Comparison of ENCODE assay signal across 28 cellular contexts in the genomic region with DNA sequence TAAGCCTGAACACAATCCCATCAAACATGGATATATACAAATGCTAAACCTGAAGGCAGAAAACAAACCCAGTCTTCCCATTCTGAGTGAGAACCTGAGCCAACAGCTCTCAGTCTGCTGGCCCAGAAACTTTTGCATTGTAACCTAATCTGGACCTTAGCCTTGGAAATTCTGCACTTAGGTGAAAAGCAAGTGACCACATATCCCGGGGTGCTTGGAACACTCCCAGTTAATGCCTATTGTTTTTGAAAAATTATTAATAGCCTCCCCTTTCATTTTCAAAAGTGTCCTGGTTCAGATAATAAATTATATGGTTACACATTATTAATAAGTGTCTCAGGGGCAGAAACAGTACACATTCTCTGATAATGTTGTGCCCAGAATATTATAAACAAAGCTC.
"Had no signal": no experiment of that assay in that cellular context is flagged by ENCODE, and none has a peak within 500 bp of the region (broad histone marks: within the 10 kb centered on the region; RNA-seq: fewer than 3 reads in every experiment).

No MANE protein-coding gene starts in this region.

- H3K36me3 Mint-ChIP-seq: mesothelial cell of epicardium; naive B cell; natural killer cell treated with Interleukin-12 subunit alpha and Interleukin-12 subunit beta and Interleukin-15 and Interleukin-18, amount 100 ng/mL, for 72 hours; neural progenitor cell; stimulated activated memory B cell treated with anti-CD40 and anti-IgM and Interleukin-4, amounts not matched to agents 10 μg/mL and 1 μg/mL and 100 μg/mL, for 72 hours had no signal

- H3K27me3 Mint-ChIP-seq: effector memory CD8-positive, alpha-beta T cell; natural killer cell treated with Interleukin-12 subunit alpha and Interleukin-12 subunit beta and Interleukin-15 and Interleukin-18, amount 100 ng/mL, for 72 hours; stimulated activated memory B cell treated with anti-CD40 and anti-IgM and Interleukin-4, amounts not matched to agents 10 μg/mL and 1 μg/mL and 100 μg/mL, for 72 hours had no signal

- H3K4me3 ChIP-seq: coronary artery, esophagus squamous epithelium, lung, mucosa of descending colon, neural progenitor cell, psoas muscle, skin epidermis, spleen, thoracic aorta, tibial nerve, upper lobe of left lung had no signal

- H3K27ac ChIP-seq: coronary artery, esophagus squamous epithelium, neural progenitor cell, psoas muscle, skin epidermis, thoracic aorta, upper lobe of left lung had no signal

- FAIRE-seq: endometrium, frontal cortex, kidney, urothelium cell line had no signal

- H3K27me3 ChIP-seq: esophagus squamous epithelium, neural progenitor cell, spleen, tibial nerve, upper lobe of left lung had no signal

- ATAC-seq: effector memory CD8-positive, alpha-beta T cell; left lobe of liver; mucosa of descending colon; natural killer cell treated with Interleukin-12 subunit alpha and Interleukin-12 subunit beta and Interleukin-15 and Interleukin-18, amount 100 ng/mL, for 72 hours; psoas muscle; stimulated activated memory B cell treated with anti-CD40 and anti-IgM and Interleukin-4, amounts not matched to agents 10 μg/mL and 1 μg/mL and 100 μg/mL, for 72 hours; stimulated activated naive CD8-positive, alpha-beta T cell treated with anti-CD3 and anti-CD28 coated beads, Interleukin-15, Interleukin-2, amounts not matched to agents 100 U/mL and 50 U/mL, for 24 hours had no signal

- H2AFZ ChIP-seq: neural progenitor cell had no signal

- DNase-seq: effector memory CD8-positive, alpha-beta T cell; esophagus squamous epithelium; hypothalamus; kidney; mesenchymal stem cell; mucosa of descending colon; naive B cell; posterior cingulate gyrus; psoas muscle; right cardiac atrium; spleen; stimulated activated CD4-positive, alpha-beta T cell treated with anti-CD3 and anti-CD28 coated beads, Interleukin-4, amount 100 ng/mL, for 4 hours; stimulated activated naive CD8-positive, alpha-beta T cell treated with anti-CD3 and anti-CD28 coated beads, Interleukin-15, Interleukin-2, amounts not matched to agents 100 U/mL and 50 U/mL, for 24 hours; substantia nigra; upper lobe of left lung had no signal

- H3K27ac Mint-ChIP-seq: effector memory CD8-positive, alpha-beta T cell; mesothelial cell of epicardium; natural killer cell treated with Interleukin-12 subunit alpha and Interleukin-12 subunit beta and Interleukin-15 and Interleukin-18, amount 100 ng/mL, for 72 hours; neural progenitor cell; stimulated activated memory B cell treated with anti-CD40 and anti-IgM and Interleukin-4, amounts not matched to agents 10 μg/mL and 1 μg/mL and 100 μg/mL, for 72 hours had no signal

- H3K9me3 Mint-ChIP-seq: neural progenitor cell; stimulated activated memory B cell treated with anti-CD40 and anti-IgM and Interleukin-4, amounts not matched to agents 10 μg/mL and 1 μg/mL and 100 μg/mL, for 72 hours had no signal

- H3K9ac ChIP-seq: neural progenitor cell had no signal

- H3K4me3 Mint-ChIP-seq: effector memory CD8-positive, alpha-beta T cell; mesothelial cell of epicardium; naive B cell; natural killer cell treated with Interleukin-12 subunit alpha and Interleukin-12 subunit beta and Interleukin-15 and Interleukin-18, amount 100 ng/mL, for 72 hours; neural progenitor cell; stimulated activated memory B cell treated with anti-CD40 and anti-IgM and Interleukin-4, amounts not matched to agents 10 μg/mL and 1 μg/mL and 100 μg/mL, for 72 hours had no signal

- H3K4me1 Mint-ChIP-seq: mesothelial cell of epicardium; neural progenitor cell; stimulated activated memory B cell treated with anti-CD40 and anti-IgM and Interleukin-4, amounts not matched to agents 10 μg/mL and 1 μg/mL and 100 μg/mL, for 72 hours had no signal

- H3K4me2 ChIP-seq: neural progenitor cell had no signal

- H3K9me3 ChIP-seq: esophagus squamous epithelium, mucosa of descending colon, psoas muscle, spleen, thoracic aorta, tibial nerve, upper lobe of left lung had no signal

- H3K4me1 ChIP-seq: esophagus squamous epithelium, neural progenitor cell, psoas muscle, upper lobe of left lung had no signal

- H3K36me3 ChIP-seq: esophagus squamous epithelium, neural progenitor cell, spleen, thoracic aorta, tibial nerve, upper lobe of left lung had no signal
